ENCODE assay signal across 10 cellular contexts in the genomic region with DNA sequence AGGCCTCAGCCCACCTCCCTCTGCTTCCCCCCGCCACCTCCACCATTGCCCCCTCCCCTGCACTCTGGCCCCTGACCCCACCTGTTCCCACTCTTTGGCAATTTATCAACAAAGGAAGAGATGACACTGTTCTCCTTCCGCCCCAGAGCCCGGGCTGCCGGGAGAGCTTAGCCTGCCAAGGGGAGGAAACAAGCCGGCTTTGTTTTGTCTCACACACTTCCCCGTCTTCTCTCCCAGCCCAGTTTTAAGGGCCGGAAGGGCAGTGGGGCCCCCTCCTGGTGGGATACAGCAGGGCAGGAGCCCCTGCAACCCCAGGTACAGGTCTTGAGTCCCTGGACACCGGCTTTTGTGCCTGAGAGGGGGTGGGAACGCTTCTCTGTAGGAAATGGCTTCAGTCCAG. TPM values are rescaled to one million over a fixed set of nuclear protein-coding genes. Genes with fewer than 3 reads are reported as not detected.
DNase-seq lines count a peak whose midpoint lies in the region; ATAC-seq and TF ChIP-seq lines count a peak whose summit lies in the region.
"Not testable (repeated sequence)": the region's sequence is repeated elsewhere in the genome, so short reads cannot be mapped to it uniquely, and the experiment has no call there.
"Had no signal": no experiment of that assay in that cellular context is flagged by ENCODE, and none has a peak within 500 bp of the region (broad histone marks: within the 10 kb centered on the region; RNA-seq: fewer than 3 reads in every experiment).

No MANE protein-coding gene starts in this region.

- H3K4me1 ChIP-seq in RWPE2 (ENCODE audit: insufficient read depth, poor library complexity, severe bottlenecking); uterus: not testable (repeated sequence)

- H3K36me3 Mint-ChIP-seq in activated naive CD4-positive, alpha-beta T cell treated with anti-CD3 and anti-CD28 coated beads for 36 hours (ENCODE audit: low read depth); endothelial cell (ENCODE audit: low read depth, unreplicated experiment); neural crest cell (ENCODE audit: low read depth): not testable (repeated sequence)

- not testable (repeated sequence) for H3K4me3 ChIP-seq in NB4 (ENCODE audit: low read depth, low read length); RWPE2 (ENCODE audit: severe bottlenecking); uterus

- intact Hi-C loops in activated naive CD4-positive, alpha-beta T cell treated with anti-CD3 and anti-CD28 coated beads for 36 hours (cut with micrococcal nuclease); left ventricle myocardium superior (cut with micrococcal nuclease); uterus (cut with DNase I; ENCODE audit: low total_unique reads): not testable (repeated sequence)

- TF ChIP-seq POLR2A in NB4 (IDR thresholded peaks at IDR 0.05; ENCODE audit: extremely low read depth, insufficient read length); uterus (IDR thresholded peaks at IDR 0.05): not testable (repeated sequence)

- DNase-seq in NB4 (ENCODE audit: low read depth), result peak; percentile 36
- not testable (repeated sequence) for DNase-seq in RWPE2 (ENCODE audit: low spot score)
- peak; percentile 43 for DNase-seq in activated naive CD4-positive, alpha-beta T cell treated with anti-CD3 and anti-CD28 coated beads for 36 hours
- DNase-seq in endothelial cell (ENCODE audit: low spot score), result peak; percentile 61
- peak; percentile 49 for DNase-seq in left ventricle myocardium superior
- peak; percentile 35 for DNase-seq in neural crest cell (ENCODE audit: low read depth, low spot score)
- DNase-seq in uterus, result peak; percentile 60 to 63

- ATAC-seq in GM19043 (IDR thresholded peaks at IDR 0.05; ENCODE audit: low read depth, unreplicated experiment) (peak; percentile 61), RWPE2 (ENCODE audit: low read depth) (peak; percentile 72), left ventricle myocardium superior (peak; percentile 92)

- not testable (repeated sequence) for H3K27ac ChIP-seq in RWPE2 (ENCODE audit: poor library complexity, severe bottlenecking)
- peak overlapping the region; percentile 73 for H3K27ac ChIP-seq in uterus

- H3K4me3 Mint-ChIP-seq in activated naive CD4-positive, alpha-beta T cell treated with anti-CD3 and anti-CD28 coated beads for 36 hours; endothelial cell (ENCODE audit: unreplicated experiment); neural crest cell: not testable (repeated sequence)

- CTCF ChIA-PET in activated naive CD4-positive, alpha-beta T cell treated with anti-CD3 and anti-CD28 coated beads for 36 hours (lab: Charles Lee), result interaction anchor here (2.1 kb wide), 1 partner anchor 117 kb away, joined by 6 read pairs; no protein-coding TSS in a partner anchor

- not testable (repeated sequence) for H3K9me3 ChIP-seq in RWPE2 (ENCODE audit: severe bottlenecking); uterus

- H3K27me3 ChIP-seq in RWPE2 (ENCODE audit: insufficient read depth, poor library complexity, severe bottlenecking); uterus: not testable (repeated sequence)

- not testable (repeated sequence) for H3K36me3 ChIP-seq in RWPE2 (ENCODE audit: low read depth); uterus

- H3K4me1 Mint-ChIP-seq in activated naive CD4-positive, alpha-beta T cell treated with anti-CD3 and anti-CD28 coated beads for 36 hours (ENCODE audit: low read depth); endothelial cell (ENCODE audit: unreplicated experiment); neural crest cell: not testable (repeated sequence)

- not testable (repeated sequence) for H3K27ac Mint-ChIP-seq in activated naive CD4-positive, alpha-beta T cell treated with anti-CD3 and anti-CD28 coated beads for 36 hours; endothelial cell (ENCODE audit: unreplicated experiment); neural crest cell (ENCODE audit: unreplicated experiment)

- not testable (repeated sequence) for H3K9me3 Mint-ChIP-seq in activated naive CD4-positive, alpha-beta T cell treated with anti-CD3 and anti-CD28 coated beads for 36 hours; endothelial cell (ENCODE audit: unreplicated experiment); neural crest cell

- H3K27me3 Mint-ChIP-seq in activated naive CD4-positive, alpha-beta T cell treated with anti-CD3 and anti-CD28 coated beads for 36 hours (ENCODE audit: low read depth); endothelial cell (ENCODE audit: unreplicated experiment); neural crest cell (ENCODE audit: low read depth): not testable (repeated sequence)

- TF ChIP-seq CTCF in NB4 (IDR thresholded peaks at IDR 0.05; ENCODE audit: low read depth, low read length); RWPE2 (IDR thresholded peaks at IDR 0.05; ENCODE audit: poor library complexity, severe bottlenecking); endothelial cell (IDR thresholded peaks at IDR 0.05; ENCODE audit: unreplicated experiment); neural crest cell (conservative IDR thresholded peaks at IDR 0.05); uterus (IDR thresholded peaks at IDR 0.05): not testable (repeated sequence)

RNA-seq across cellular contexts. Expression of a gene that starts 27.3 kb away (rescaled TPM):
- total RNA-seq in activated naive CD4-positive, alpha-beta T cell treated with anti-CD3 and anti-CD28 coated beads for 36 hours, result not detected
- total RNA-seq in endothelial cell (ENCODE audit: unreplicated experiment) (1.5 TPM), left ventricle myocardium superior (not detected), neural crest cell (not detected in 2 replicates), uterus (under 1 TPM in 1 of 4 donors, not detected in 3; 0.35 TPM)
- total RNA-seq: activated T-helper 1 cell treated with anti-CD3 and anti-CD28 coated beads, Interleukin-12 subunit alpha, Interleukin-12 subunit beta, Interleukin-2, Interleukin-4 antibody, amounts not matched to agents 30 ng/mL and 10 ng/mL and 1 ng/mL, durations not matched to agents 14 hours and 24 hours and 36 hours; H7 had no signal

RNA-seq across cellular contexts. Expression of a gene that starts 33.7 kb away (rescaled TPM):
- total RNA-seq in activated naive CD4-positive, alpha-beta T cell treated with anti-CD3 and anti-CD28 coated beads for 36 hours, result 10 to 100 TPM; 73.9 to 80.0 TPM
- total RNA-seq in endothelial cell (ENCODE audit: unreplicated experiment) (53.0 TPM), left ventricle myocardium superior (3.3 TPM), neural crest cell (9.6 and 11.4 TPM in 2 replicates), uterus (10 to 100 TPM; 10.8 to 38.2 (median 26.8) TPM)
